ENCODE assay signal across 12 cellular contexts in the genomic region with DNA sequence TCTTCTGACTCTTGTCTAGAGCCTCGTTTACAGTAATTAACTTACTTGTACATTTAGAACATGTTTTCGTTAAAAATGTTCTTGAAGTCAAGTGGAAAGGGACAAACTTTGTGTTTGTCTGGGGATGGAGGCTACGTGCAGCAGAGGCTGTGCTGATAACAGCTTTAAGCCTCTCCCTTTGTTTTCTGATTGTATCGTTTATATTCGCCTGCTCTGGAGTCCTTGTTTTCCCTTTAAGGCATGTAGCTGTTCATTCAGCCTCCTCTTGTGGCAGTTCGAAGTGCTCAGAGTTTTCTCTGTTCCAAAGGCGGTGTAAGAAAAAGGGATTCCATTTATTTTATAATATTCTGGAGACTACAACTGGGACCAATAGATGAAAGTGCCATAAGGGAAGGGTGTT. TPM values are rescaled to one million over a fixed set of nuclear protein-coding genes. Genes with fewer than 3 reads are reported as not detected.
DNase-seq lines count a peak whose midpoint lies in the region; ATAC-seq and TF ChIP-seq lines count a peak whose summit lies in the region.
"Had no signal": no experiment of that assay in that cellular context is flagged by ENCODE, and none has a peak within 500 bp of the region (broad histone marks: within the 10 kb centered on the region; RNA-seq: fewer than 3 reads in every experiment).

No MANE protein-coding gene starts in this region.

- intact Hi-C loops in left ventricle myocardium inferior (cut with micrococcal nuclease) = loop anchor here (5.0 to 10.0 kb wide), 3 partner anchors 53 to 296 kb away; no protein-coding TSS in a partner anchor
- intact Hi-C loops in left cardiac atrium (cut with DNase I) = loop anchor here (5.0 to 10.0 kb wide), 3 partner anchors 53 to 293 kb away; no protein-coding TSS in a partner anchor
- intact Hi-C loops in activated CD8-positive, alpha-beta T cell treated with anti-CD3 and anti-CD28 coated beads for 36 hours (cut with micrococcal nuclease) = loop anchor here (5.0 kb wide), 3 partner anchors 73 to 298 kb away; no protein-coding TSS in a partner anchor

- ATAC-seq in left cardiac atrium = no peak
- no peak for ATAC-seq in activated CD8-positive, alpha-beta T cell treated with anti-CD3 and anti-CD28 coated beads for 36 hours
- no peak for ATAC-seq in HG03460 (IDR thresholded peaks at IDR 0.05; ENCODE audit: unreplicated experiment)
- ATAC-seq in HG02798 (IDR thresholded peaks at IDR 0.05; ENCODE audit: poor library complexity, unreplicated experiment) = no peak

- POLR2A ChIA-PET in activated CD8-positive, alpha-beta T cell treated with anti-CD3 and anti-CD28 coated beads for 36 hours (lab: Charles Lee) = interaction anchor here (0.8 kb wide), 1 partner anchor 17 kb away, joined by 3 read pairs; no protein-coding TSS in a partner anchor

- no peak for DNase-seq in left ventricle myocardium inferior
- DNase-seq in left cardiac atrium = no peak
- DNase-seq in activated CD8-positive, alpha-beta T cell treated with anti-CD3 and anti-CD28 coated beads for 36 hours = no peak
- no peak for DNase-seq in immature natural killer cell
- no peak for DNase-seq in epidermal melanocyte (ENCODE audit: insufficient read length, low spot score)
- no peak for DNase-seq in NCI-H2107 treated with DMSO at 0.1 percent for 48 hours (lab: John Stamatoyannopoulos, UW; ENCODE audit: unreplicated experiment)
- DNase-seq: activated CD4-positive, alpha-beta T cell treated with anti-CD3 and anti-CD28 coated beads, Interleukin-2, amount 50 U/mL, for 1 hour; NCI-H2029; sigmoid colon had no signal

- H3K4me1 ChIP-seq in left ventricle myocardium inferior = peaks cover 18% of the 10 kb centered on the region

- no peaks in the 10 kb centered on the region for H3K36me3 ChIP-seq in left ventricle myocardium inferior
- H3K36me3 ChIP-seq: sigmoid colon had no signal

- no peaks in the 10 kb centered on the region for H3K9me3 Mint-ChIP-seq in activated CD8-positive, alpha-beta T cell treated with anti-CD3 and anti-CD28 coated beads for 36 hours
- no peaks in the 10 kb centered on the region for H3K9me3 Mint-ChIP-seq in immature natural killer cell

- peaks cover 26% of the 10 kb centered on the region for H3K4me1 Mint-ChIP-seq in activated CD8-positive, alpha-beta T cell treated with anti-CD3 and anti-CD28 coated beads for 36 hours (ENCODE audit: low read depth)
- peaks cover 22% of the 10 kb centered on the region in 2 donors for H3K4me1 Mint-ChIP-seq in immature natural killer cell

- no peak overlapping the region for H3K27ac ChIP-seq in left ventricle myocardium inferior (replicated peaks)
- H3K27ac ChIP-seq: RWPE1, sigmoid colon had no signal

- CTCF ChIA-PET in activated CD8-positive, alpha-beta T cell treated with anti-CD3 and anti-CD28 coated beads for 36 hours (lab: Charles Lee) = interaction anchor here (0.8 to 3.0 kb wide), 5 partner anchors 10 to 322 kb away, joined by 3 to 34 read pairs (median 4); partner anchors contain the start of gene G3BP1

- TF ChIP-seq CTCF in left ventricle myocardium inferior (IDR thresholded peaks at IDR 0.05; ENCODE audit: borderline replicate concordance) = no peak
- no peak for TF ChIP-seq CTCF in activated CD8-positive, alpha-beta T cell treated with anti-CD3 and anti-CD28 coated beads for 36 hours (IDR thresholded peaks at IDR 0.05)

- H3K4me3 Mint-ChIP-seq in activated CD8-positive, alpha-beta T cell treated with anti-CD3 and anti-CD28 coated beads for 36 hours = peak overlapping the region; percentile 93
- peak overlapping the region; percentile 93 to 98 (median 96) for H3K4me3 Mint-ChIP-seq in immature natural killer cell

- no peaks in the 10 kb centered on the region for H3K9me3 ChIP-seq in left ventricle myocardium inferior (replicated peaks)
- H3K9me3 ChIP-seq: sigmoid colon had no signal

- no peak overlapping the region for H3K27ac Mint-ChIP-seq in activated CD8-positive, alpha-beta T cell treated with anti-CD3 and anti-CD28 coated beads for 36 hours
- H3K27ac Mint-ChIP-seq in immature natural killer cell = peak overlapping the region in 1 of 6 donors; percentile 3

- peaks cover 8% of the 10 kb centered on the region for H3K27me3 ChIP-seq in left ventricle myocardium inferior (ENCODE audit: low read depth)
- H3K27me3 ChIP-seq: sigmoid colon had no signal

- peaks cover 7% of the 10 kb centered on the region for H3K27me3 Mint-ChIP-seq in activated CD8-positive, alpha-beta T cell treated with anti-CD3 and anti-CD28 coated beads for 36 hours
- H3K27me3 Mint-ChIP-seq in immature natural killer cell (ENCODE audit: low read depth in 3 of 3) = peaks cover 6 to 22% (median 13%) of the 10 kb centered on the region in 3 donors

- H3K4me3 ChIP-seq in left ventricle myocardium inferior = peak overlapping the region; percentile 81

- no peaks in the 10 kb centered on the region for H3K36me3 Mint-ChIP-seq in activated CD8-positive, alpha-beta T cell treated with anti-CD3 and anti-CD28 coated beads for 36 hours (ENCODE audit: low read depth)
- peaks cover 0 to 4% (median 0%) of the 10 kb centered on the region in 3 donors for H3K36me3 Mint-ChIP-seq in immature natural killer cell

RNA-seq across cellular contexts. Expression of gene SLC36A1, which starts 1.9 kb away (rescaled TPM):
- total RNA-seq in left ventricle myocardium inferior (3.1 TPM), left cardiac atrium (1 to 10 TPM; 5.9 to 8.1 TPM)
- 1 to 10 TPM; 3.5 to 3.7 TPM for total RNA-seq in activated CD8-positive, alpha-beta T cell treated with anti-CD3 and anti-CD28 coated beads for 36 hours
- 1 to 10 TPM in 2 of 3 donors, under 1 TPM in 1; 0.51 to 2.8 (median 1.4) TPM for polyA plus RNA-seq in immature natural killer cell
